12 cellular contexts compared by ENCODE assay signal in genomic region chr16:67268136-67268579, GRCh38. TPM values are rescaled to one million over a fixed set of nuclear protein-coding genes. Genes with fewer than 3 reads are reported as not detected.
DNase-seq lines count a peak whose midpoint lies in the region; ATAC-seq, FAIRE-seq and TF ChIP-seq lines count a peak whose summit lies in the region.
"Had no signal": no experiment of that assay in that cellular context is flagged by ENCODE, and none has a peak within 500 bp of the region (broad histone marks: within the 10 kb centered on the region; RNA-seq: fewer than 3 reads in every experiment).

No MANE protein-coding gene starts in this region.

- TF ChIP-seq EP300 in HepG2 (IDR thresholded peaks at IDR 0.05; ENCODE audit: low read depth in 2 of 2, low read length in 2 of 2) = no peak
- TF ChIP-seq EP300 in HepG2 (CRISPR knock-in tag; IDR thresholded peaks at IDR 0.05; ENCODE audit: borderline replicate concordance) = no peak

- in situ Hi-C loops in HepG2 (cut with HindIII; ENCODE audit: extremely low pct_ligation_motif_present, low pct_unique_long_range_greater_than_20kb) = no loop called here

- no peak overlapping the region for H2AFZ ChIP-seq in HepG2 (ENCODE audit: low read length)

- H3K27ac ChIP-seq in HepG2 (ENCODE audit: extremely low read length, insufficient read depth, low read length) = no peak overlapping the region

- no peak for FAIRE-seq in HepG2 (lab: Jason Lieb, UNC)
- FAIRE-seq: endometrium had no signal

- no peaks in the 10 kb centered on the region for H3K79me2 ChIP-seq in HepG2 (ENCODE audit: insufficient read depth, low read length)

- no peak for TF ChIP-seq RAD21 in HepG2 (CRISPR knock-in tag; IDR thresholded peaks at IDR 0.05)

- CTCF ChIA-PET in HepG2 (lab: Yijun Ruan, JAX; ENCODE audit: low intra/inter-chr PET ratio, low total read pairs) = no interaction called here

- no peak overlapping the region for H3K4me3 ChIP-seq in NB4 (ENCODE audit: low read depth, low read length)
- H3K4me3 ChIP-seq in HepG2 (replicated peaks in 1 of 3; ENCODE audit: insufficient read depth in 1 of 3, low read depth in 2 of 3, low read length in 3 of 3) = no peak overlapping the region

- DNase-seq in CMK (ENCODE audit: low read depth) = peak; percentile 91
- DNase-seq in NB4 (ENCODE audit: low read depth) = peak; percentile 55
- DNase-seq in chondrocyte (ENCODE audit: low spot score) = peak; percentile 32
- DNase-seq in HepG2 (ENCODE audit: low spot score) = peak; percentile 43
- no peak for DNase-seq in T-helper 2 cell treated with Interferon-gamma antibody and Interleukin-4, amounts not matched to agents 5 μg/mL and 100 μg/mL, for 36 hours (ENCODE audit: low spot score)
- DNase-seq in NCI-H345 treated with DMSO at 0.1 percent for 48 hours (lab: John Stamatoyannopoulos, UW; ENCODE audit: unreplicated experiment) = no peak
- no peak for DNase-seq in mesothelial cell of epicardium (ENCODE audit: low spot score in 2 of 2, unreplicated experiment in 2 of 2)
- DNase-seq: activated T-cell treated with anti-CD3 and anti-CD28 coated beads, Interleukin-2, amount 50 U/mL, for 4 hours; CD4-positive, alpha-beta T cell; NCI-H1436 treated with DMSO at 0.1 percent for 48 hours had no signal

- BruUV-seq in HepG2 (replicated peaks; lab: Mats Ljungman, UMichigan) = no TSS peak

- peaks cover 8 to 32% of the 10 kb centered on the region in 2 experiments; a peak in 4 of 5 replicates for H3K27me3 ChIP-seq in HepG2 (ENCODE audit: control insufficient read depth in 1 of 2, insufficient read depth in 2 of 2, low read length in 2 of 2)

- ATAC-seq in HepG2 (no peak), HG02763 (IDR thresholded peaks at IDR 0.05; ENCODE audit: unreplicated experiment) (no peak)
- ATAC-seq: activated T-cell treated with anti-CD3 and anti-CD28 coated beads, Interleukin-2, amount 50 U/mL, for 4 hours had no signal

- H3K36me3 Mint-ChIP-seq in chondrocyte (ENCODE audit: low read depth) = no peaks in the 10 kb centered on the region
- no peaks in the 10 kb centered on the region for H3K36me3 Mint-ChIP-seq in T-helper 2 cell treated with Interferon-gamma antibody and Interleukin-4, amounts not matched to agents 5 μg/mL and 100 μg/mL, for 36 hours (ENCODE audit: low read depth)
- no peaks in the 10 kb centered on the region for H3K36me3 Mint-ChIP-seq in mesothelial cell of epicardium

- WGBS in HepG2 (ENCODE audit: low lambda C conversion rate) = 21% methylated on average over 5 of the region's 5 CpGs

- H4K20me1 ChIP-seq in HepG2 (ENCODE audit: insufficient read depth, low read length) = no peaks in the 10 kb centered on the region; the same call in 1 of the 2 replicates

- H3K4me1 ChIP-seq in HepG2 (ENCODE audit: insufficient read depth, low read length) = no peaks in the 10 kb centered on the region

- H3K4me1 Mint-ChIP-seq in chondrocyte (ENCODE audit: low read depth) (peaks cover 5% of the 10 kb centered on the region), mesothelial cell of epicardium (no peaks in the 10 kb centered on the region)
- H3K4me1 Mint-ChIP-seq in T-helper 2 cell treated with Interferon-gamma antibody and Interleukin-4, amounts not matched to agents 5 μg/mL and 100 μg/mL, for 36 hours (ENCODE audit: low read depth) = no peaks in the 10 kb centered on the region

- H3K9me3 Mint-ChIP-seq in chondrocyte (ENCODE audit: low read depth) = no peaks in the 10 kb centered on the region
- H3K9me3 Mint-ChIP-seq in T-helper 2 cell treated with Interferon-gamma antibody and Interleukin-4, amounts not matched to agents 5 μg/mL and 100 μg/mL, for 36 hours = no peaks in the 10 kb centered on the region
- no peaks in the 10 kb centered on the region for H3K9me3 Mint-ChIP-seq in mesothelial cell of epicardium
- H3K9me3 Mint-ChIP-seq: activated T-cell treated with anti-CD3 and anti-CD28 coated beads, Interleukin-2, amount 50 U/mL, for 4 hours; CD4-positive, alpha-beta T cell had no signal

- no peaks in the 10 kb centered on the region for H3K9me3 ChIP-seq in HepG2 (ENCODE audit: low read length)

- TF ChIP-seq CTCF in NB4 (IDR thresholded peaks at IDR 0.05; ENCODE audit: low read depth, low read length) (no peak), chondrocyte (IDR thresholded peaks at IDR 0.05) (no peak), HepG2 (CRISPR knock-in tag; IDR thresholded peaks at IDR 0.05) (no peak), mesothelial cell of epicardium (IDR thresholded peaks at IDR 0.05; ENCODE audit: unreplicated experiment) (no peak)

- peak overlapping the region; percentile 51 for H3K27ac Mint-ChIP-seq in chondrocyte (ENCODE audit: unreplicated experiment)
- no peak overlapping the region for H3K27ac Mint-ChIP-seq in T-helper 2 cell treated with Interferon-gamma antibody and Interleukin-4, amounts not matched to agents 5 μg/mL and 100 μg/mL, for 36 hours
- H3K27ac Mint-ChIP-seq in mesothelial cell of epicardium = no peak overlapping the region
- H3K27ac Mint-ChIP-seq: CD4-positive, alpha-beta T cell had no signal

- POLR2A ChIA-PET in HepG2 (lab: Yijun Ruan, JAX) = interaction anchor here (0.7 kb wide), 2 partner anchors 15 to 30 kb away, joined by 3 read pairs; no protein-coding TSS in a partner anchor

- no peak overlapping the region for H3K4me2 ChIP-seq in HepG2 (ENCODE audit: low read depth, low read length)

- intact Hi-C loops in HepG2 (cut with micrococcal nuclease; ENCODE audit: unreplicated experiment) = no loop called here

- no peak overlapping the region for H3K9ac ChIP-seq in HepG2 (ENCODE audit: insufficient read depth, low read depth, low read length)

- TF ChIP-seq POLR2A in NB4 (IDR thresholded peaks at IDR 0.05; ENCODE audit: extremely low read depth, insufficient read length) = no peak
- TF ChIP-seq POLR2A in HepG2 (IDR thresholded peaks at IDR 0.05; ENCODE audit: insufficient read depth in 1 of 2, low read depth in 2 of 2, low read length in 2 of 2) = no peak

- H3K36me3 ChIP-seq in HepG2 (replicated peaks in 1 of 2; ENCODE audit: control insufficient read depth in 1 of 2, insufficient read depth in 2 of 2, low read length in 2 of 2) = no peaks in the 10 kb centered on the region

- H3K4me3 Mint-ChIP-seq in chondrocyte (ENCODE audit: unreplicated experiment) (no peak overlapping the region), mesothelial cell of epicardium (no peak overlapping the region)
- no peak overlapping the region for H3K4me3 Mint-ChIP-seq in T-helper 2 cell treated with Interferon-gamma antibody and Interleukin-4, amounts not matched to agents 5 μg/mL and 100 μg/mL, for 36 hours
- H3K4me3 Mint-ChIP-seq: activated T-cell treated with anti-CD3 and anti-CD28 coated beads, Interleukin-2, amount 50 U/mL, for 4 hours; CD4-positive, alpha-beta T cell had no signal

- H3K27me3 Mint-ChIP-seq in chondrocyte (ENCODE audit: low read depth) = peaks cover 1% of the 10 kb centered on the region
- H3K27me3 Mint-ChIP-seq in T-helper 2 cell treated with Interferon-gamma antibody and Interleukin-4, amounts not matched to agents 5 μg/mL and 100 μg/mL, for 36 hours (ENCODE audit: low read depth) = no peaks in the 10 kb centered on the region
- peaks cover 28% of the 10 kb centered on the region for H3K27me3 Mint-ChIP-seq in mesothelial cell of epicardium (ENCODE audit: low read depth)
- H3K27me3 Mint-ChIP-seq: CD4-positive, alpha-beta T cell had no signal

RNA-seq across cellular contexts. Expression of gene PLEKHG4, which starts 11.2 kb away (rescaled TPM):
- total RNA-seq in chondrocyte (17.5 to 22.4 TPM (median 18.9 TPM) in 3 replicates), HepG2 (2016; rRNA removed; fragmentation: Illumina TruSeq; extraction: Trizol) (9.0 and 13.6 TPM in 2 replicates), mesothelial cell of epicardium (13.4 to 15.5 TPM (median 15.4 TPM) in 3 replicates)
- total RNA-seq in HepG2 (2016; cell fraction: cytosol; rRNA removed; fragmentation: Illumina TruSeq; extraction: Trizol; ENCODE audit: low read depth) = 1.0 and 1.9 TPM in 2 replicates
- 8.8 and 11.1 TPM in 2 replicates for total RNA-seq in HepG2 (2016; cell fraction: insoluble cytoplasmic fraction; rRNA removed; fragmentation: Illumina TruSeq; extraction: Trizol)
- total RNA-seq in HepG2 (2016; cell fraction: membrane; rRNA removed; fragmentation: Illumina TruSeq; extraction: Trizol) = 2.5 and 2.8 TPM in 2 replicates
- 13.6 and 15.4 TPM in 2 replicates for total RNA-seq in HepG2 (2016; cell fraction: nucleus; rRNA removed; fragmentation: Illumina TruSeq; extraction: Trizol)
- polyA plus RNA-seq in HepG2 (2011; rRNA removed) = 7.1 and 13.6 TPM in 2 replicates
- polyA plus RNA-seq in HepG2 (2011; cell fraction: cytosol; rRNA removed) = 3.8 and 5.1 TPM in 2 replicates
- 65.5 and 71.7 TPM in 2 replicates for polyA plus RNA-seq in HepG2 (2011; cell fraction: nucleus; rRNA removed)
- 4.8 and 7.4 TPM in 2 replicates for polyA plus RNA-seq in HepG2 (2012)
- polyA plus RNA-seq in HepG2 (2016; cell fraction: cytosol; fragmentation: Illumina TruSeq; extraction: Trizol; ENCODE audit: low read depth) = 0.52 and 0.53 TPM in 2 replicates
- 5.8 and 6.5 TPM in 2 replicates for polyA plus RNA-seq in HepG2 (2016; cell fraction: insoluble cytoplasmic fraction; fragmentation: Illumina TruSeq; extraction: Trizol; ENCODE audit: low read depth)
- 1.3 TPM in 2 replicates for polyA plus RNA-seq in HepG2 (2016; cell fraction: membrane; fragmentation: Illumina TruSeq; extraction: Trizol; ENCODE audit: low read depth)
- 33.1 and 40.1 TPM in 2 replicates for polyA plus RNA-seq in HepG2 (2016; cell fraction: nucleus; fragmentation: Illumina TruSeq; extraction: Trizol; ENCODE audit: insufficient read depth, low read depth)
- 17.3 and 27.5 TPM in 2 replicates for polyA minus RNA-seq in HepG2 (2011; rRNA and poly(A)+ RNA removed; ENCODE audit: low replicate concordance)
- polyA minus RNA-seq in HepG2 (2011; cell fraction: cytosol; rRNA and poly(A)+ RNA removed) = 3.0 and 10.6 TPM in 2 replicates
- 8.5 and 10.2 TPM in 2 replicates for polyA minus RNA-seq in HepG2 (2011; cell fraction: nucleus; rRNA and poly(A)+ RNA removed)

RNA-seq across cellular contexts. Expression of gene SLC9A5, which starts 19.4 kb away (rescaled TPM):
- total RNA-seq in chondrocyte = 3.0 to 5.6 TPM (median 3.4 TPM) in 3 replicates
- total RNA-seq in HepG2 (2016; rRNA removed; fragmentation: Illumina TruSeq; extraction: Trizol) = 0.15 and 0.58 TPM in 2 replicates
- 0.26 and 0.71 TPM in 2 replicates for total RNA-seq in HepG2 (2016; cell fraction: cytosol; rRNA removed; fragmentation: Illumina TruSeq; extraction: Trizol; ENCODE audit: low read depth)
- 0.13 and 0.69 TPM in 2 replicates for total RNA-seq in HepG2 (2016; cell fraction: insoluble cytoplasmic fraction; rRNA removed; fragmentation: Illumina TruSeq; extraction: Trizol)
- 0.21 and 0.46 TPM in 2 replicates for total RNA-seq in HepG2 (2016; cell fraction: membrane; rRNA removed; fragmentation: Illumina TruSeq; extraction: Trizol)
- total RNA-seq in HepG2 (2016; cell fraction: nucleus; rRNA removed; fragmentation: Illumina TruSeq; extraction: Trizol) = 0.81 and 1.1 TPM in 2 replicates
- 1.4 and 1.5 TPM in 2 replicates for polyA plus RNA-seq in HepG2 (2011; rRNA removed)
- 0.54 and 0.66 TPM in 2 replicates for polyA plus RNA-seq in HepG2 (2011; cell fraction: cytosol; rRNA removed)
- polyA plus RNA-seq in HepG2 (2011; cell fraction: nucleus; rRNA removed) = 11.5 and 16.1 TPM in 2 replicates
- 0.86 and 0.88 TPM in 2 replicates for polyA plus RNA-seq in HepG2 (2012)
- 0.06 and 0.33 TPM in 2 replicates for polyA plus RNA-seq in HepG2 (2016; cell fraction: cytosol; fragmentation: Illumina TruSeq; extraction: Trizol; ENCODE audit: low read depth)
- 0.11 and 0.30 TPM in 2 replicates for polyA plus RNA-seq in HepG2 (2016; cell fraction: insoluble cytoplasmic fraction; fragmentation: Illumina TruSeq; extraction: Trizol; ENCODE audit: low read depth)
- 0.14 and 0.19 TPM in 2 replicates for polyA plus RNA-seq in HepG2 (2016; cell fraction: membrane; fragmentation: Illumina TruSeq; extraction: Trizol; ENCODE audit: low read depth)
- 1.8 and 2.8 TPM in 2 replicates for polyA plus RNA-seq in HepG2 (2016; cell fraction: nucleus; fragmentation: Illumina TruSeq; extraction: Trizol; ENCODE audit: insufficient read depth, low read depth)
- polyA minus RNA-seq in HepG2 (2011; rRNA and poly(A)+ RNA removed; ENCODE audit: low replicate concordance) = 0.80 and 1.8 TPM in 2 replicates
- polyA minus RNA-seq in HepG2 (2011; cell fraction: cytosol; rRNA and poly(A)+ RNA removed) = 0.20 TPM in 1 of 2 replicates, not detected in the other
- polyA minus RNA-seq in HepG2 (2011; cell fraction: nucleus; rRNA and poly(A)+ RNA removed) = 1.7 and 2.5 TPM in 2 replicates
- total RNA-seq in mesothelial cell of epicardium = 2.9 to 3.5 TPM (median 3.3 TPM) in 3 replicates

RNA-seq across cellular contexts. Expression of gene FHOD1, which starts 20.9 kb away (rescaled TPM):
- total RNA-seq in chondrocyte (32.9 to 50.1 TPM (median 35.6 TPM) in 3 replicates), HepG2 (2016; rRNA removed; fragmentation: Illumina TruSeq; extraction: Trizol) (10.9 and 20.8 TPM in 2 replicates), mesothelial cell of epicardium (28.2 to 28.7 TPM (median 28.3 TPM) in 3 replicates)
- 5.1 and 5.8 TPM in 2 replicates for total RNA-seq in HepG2 (2016; cell fraction: cytosol; rRNA removed; fragmentation: Illumina TruSeq; extraction: Trizol; ENCODE audit: low read depth)
- total RNA-seq in HepG2 (2016; cell fraction: insoluble cytoplasmic fraction; rRNA removed; fragmentation: Illumina TruSeq; extraction: Trizol) = 8.4 and 24.4 TPM in 2 replicates
- total RNA-seq in HepG2 (2016; cell fraction: membrane; rRNA removed; fragmentation: Illumina TruSeq; extraction: Trizol) = 8.8 and 9.7 TPM in 2 replicates
- total RNA-seq in HepG2 (2016; cell fraction: nucleus; rRNA removed; fragmentation: Illumina TruSeq; extraction: Trizol) = 34.0 and 35.5 TPM in 2 replicates
- polyA plus RNA-seq in HepG2 (2011; rRNA removed) = 15.0 and 20.0 TPM in 2 replicates
- polyA plus RNA-seq in HepG2 (2011; cell fraction: cytosol; rRNA removed) = 3.6 and 6.2 TPM in 2 replicates
- polyA plus RNA-seq in HepG2 (2011; cell fraction: nucleus; rRNA removed) = 111 and 166 TPM in 2 replicates
- 18.8 and 19.0 TPM in 2 replicates for polyA plus RNA-seq in HepG2 (2012)
- 3.2 and 3.7 TPM in 2 replicates for polyA plus RNA-seq in HepG2 (2016; cell fraction: cytosol; fragmentation: Illumina TruSeq; extraction: Trizol; ENCODE audit: low read depth)
- polyA plus RNA-seq in HepG2 (2016; cell fraction: insoluble cytoplasmic fraction; fragmentation: Illumina TruSeq; extraction: Trizol; ENCODE audit: low read depth) = 8.1 and 13.0 TPM in 2 replicates
- 6.7 and 6.9 TPM in 2 replicates for polyA plus RNA-seq in HepG2 (2016; cell fraction: membrane; fragmentation: Illumina TruSeq; extraction: Trizol; ENCODE audit: low read depth)
- polyA plus RNA-seq in HepG2 (2016; cell fraction: nucleus; fragmentation: Illumina TruSeq; extraction: Trizol; ENCODE audit: insufficient read depth, low read depth) = 97.6 and 114 TPM in 2 replicates
- polyA minus RNA-seq in HepG2 (2011; rRNA and poly(A)+ RNA removed; ENCODE audit: low replicate concordance) = 13.4 and 16.3 TPM in 2 replicates
- polyA minus RNA-seq in HepG2 (2011; cell fraction: cytosol; rRNA and poly(A)+ RNA removed) = 7.6 and 12.0 TPM in 2 replicates
- 15.7 and 16.7 TPM in 2 replicates for polyA minus RNA-seq in HepG2 (2011; cell fraction: nucleus; rRNA and poly(A)+ RNA removed)

RNA-seq across cellular contexts. Expression of gene TMEM208, which starts 41.2 kb away (rescaled TPM):
- total RNA-seq in chondrocyte (41.7 to 55.7 TPM (median 43.2 TPM) in 3 replicates), HepG2 (2016; rRNA removed; fragmentation: Illumina TruSeq; extraction: Trizol) (50.6 and 72.9 TPM in 2 replicates), mesothelial cell of epicardium (35.8 to 38.4 TPM (median 36.3 TPM) in 3 replicates)
- total RNA-seq in HepG2 (2016; cell fraction: cytosol; rRNA removed; fragmentation: Illumina TruSeq; extraction: Trizol; ENCODE audit: low read depth) = 46.7 and 49.0 TPM in 2 replicates
- 52.7 and 71.2 TPM in 2 replicates for total RNA-seq in HepG2 (2016; cell fraction: insoluble cytoplasmic fraction; rRNA removed; fragmentation: Illumina TruSeq; extraction: Trizol)
- 48.8 and 62.4 TPM in 2 replicates for total RNA-seq in HepG2 (2016; cell fraction: membrane; rRNA removed; fragmentation: Illumina TruSeq; extraction: Trizol)
- total RNA-seq in HepG2 (2016; cell fraction: nucleus; rRNA removed; fragmentation: Illumina TruSeq; extraction: Trizol) = 57.5 and 64.0 TPM in 2 replicates
- polyA plus RNA-seq in HepG2 (2011; rRNA removed) = 58.8 and 66.9 TPM in 2 replicates
- 86.4 and 95.7 TPM in 2 replicates for polyA plus RNA-seq in HepG2 (2011; cell fraction: cytosol; rRNA removed)
- 60.0 and 64.8 TPM in 2 replicates for polyA plus RNA-seq in HepG2 (2011; cell fraction: nucleus; rRNA removed)
- 38.6 and 40.1 TPM in 2 replicates for polyA plus RNA-seq in HepG2 (2012)
- 47.9 and 51.3 TPM in 2 replicates for polyA plus RNA-seq in HepG2 (2016; cell fraction: cytosol; fragmentation: Illumina TruSeq; extraction: Trizol; ENCODE audit: low read depth)
- 53.9 and 64.3 TPM in 2 replicates for polyA plus RNA-seq in HepG2 (2016; cell fraction: insoluble cytoplasmic fraction; fragmentation: Illumina TruSeq; extraction: Trizol; ENCODE audit: low read depth)
- polyA plus RNA-seq in HepG2 (2016; cell fraction: membrane; fragmentation: Illumina TruSeq; extraction: Trizol; ENCODE audit: low read depth) = 49.5 and 59.3 TPM in 2 replicates
- polyA plus RNA-seq in HepG2 (2016; cell fraction: nucleus; fragmentation: Illumina TruSeq; extraction: Trizol; ENCODE audit: insufficient read depth, low read depth) = 92.5 and 95.8 TPM in 2 replicates
- 76.4 and 93.1 TPM in 2 replicates for polyA minus RNA-seq in HepG2 (2011; rRNA and poly(A)+ RNA removed; ENCODE audit: low replicate concordance)
- 16.8 and 20.6 TPM in 2 replicates for polyA minus RNA-seq in HepG2 (2011; cell fraction: cytosol; rRNA and poly(A)+ RNA removed)
- 58.8 and 60.5 TPM in 2 replicates for polyA minus RNA-seq in HepG2 (2011; cell fraction: nucleus; rRNA and poly(A)+ RNA removed)

RNA-seq across cellular contexts. Expression of gene KCTD19, which starts 58.4 kb away (rescaled TPM):
- total RNA-seq in chondrocyte = not detected in 3 replicates
- total RNA-seq in HepG2 (2016; rRNA removed; fragmentation: Illumina TruSeq; extraction: Trizol) = not detected in 2 replicates
- total RNA-seq in HepG2 (2016; cell fraction: cytosol; rRNA removed; fragmentation: Illumina TruSeq; extraction: Trizol; ENCODE audit: low read depth) = 0.10 TPM in 1 of 2 replicates, not detected in the other
- total RNA-seq in HepG2 (2016; cell fraction: insoluble cytoplasmic fraction; rRNA removed; fragmentation: Illumina TruSeq; extraction: Trizol) = not detected in 2 replicates
- total RNA-seq in HepG2 (2016; cell fraction: membrane; rRNA removed; fragmentation: Illumina TruSeq; extraction: Trizol) = 0.21 TPM in 1 of 2 replicates, not detected in the other
- not detected in 2 replicates for total RNA-seq in HepG2 (2016; cell fraction: nucleus; rRNA removed; fragmentation: Illumina TruSeq; extraction: Trizol)
- polyA plus RNA-seq in HepG2 (2011; rRNA removed) = 0.16 TPM in 1 of 2 replicates, not detected in the other
- polyA plus RNA-seq in HepG2 (2011; cell fraction: cytosol; rRNA removed) = not detected in 2 replicates
- polyA plus RNA-seq in HepG2 (2011; cell fraction: nucleus; rRNA removed) = 0.13 and 0.21 TPM in 2 replicates
- polyA plus RNA-seq in HepG2 (2012) = 0.04 and 0.20 TPM in 2 replicates
- polyA plus RNA-seq in HepG2 (2016; cell fraction: cytosol; fragmentation: Illumina TruSeq; extraction: Trizol; ENCODE audit: low read depth) = not detected in 2 replicates
- polyA plus RNA-seq in HepG2 (2016; cell fraction: insoluble cytoplasmic fraction; fragmentation: Illumina TruSeq; extraction: Trizol; ENCODE audit: low read depth) = not detected in 2 replicates
- polyA plus RNA-seq in HepG2 (2016; cell fraction: membrane; fragmentation: Illumina TruSeq; extraction: Trizol; ENCODE audit: low read depth) = not detected in 2 replicates
- not detected in 2 replicates for polyA plus RNA-seq in HepG2 (2016; cell fraction: nucleus; fragmentation: Illumina TruSeq; extraction: Trizol; ENCODE audit: insufficient read depth, low read depth)
- 0.72 TPM in 1 of 2 replicates, not detected in the other for polyA minus RNA-seq in HepG2 (2011; rRNA and poly(A)+ RNA removed; ENCODE audit: low replicate concordance)
- polyA minus RNA-seq in HepG2 (2011; cell fraction: cytosol; rRNA and poly(A)+ RNA removed) = not detected in 2 replicates
- polyA minus RNA-seq in HepG2 (2011; cell fraction: nucleus; rRNA and poly(A)+ RNA removed) = 0.12 and 0.13 TPM in 2 replicates
- total RNA-seq in mesothelial cell of epicardium = 0.52 to 1.1 TPM (median 0.84 TPM) in 3 replicates
- total RNA-seq: CD4-positive, alpha-beta T cell had no signal

Comparison
In these comparisons a context has a peak if more than half of its experiments do, and no peak if none do; other contexts are left out.
1. DNase-seq: peak in CMK (single experiment), NB4 (single experiment), chondrocyte (single experiment) and HepG2 (single experiment); none in T-helper 2 cell treated with Interferon-gamma antibody and Interleukin-4, amounts not matched to agents 5 μg/mL and 100 μg/mL, for 36 hours (single experiment), NCI-H345 treated with DMSO at 0.1 percent for 48 hours (single experiment) and mesothelial cell of epicardium (0 of 2).